8 cellular contexts compared by ENCODE assay signal in genomic region chr5:163437011-163437308, GRCh38. TPM values are rescaled to one million over a fixed set of nuclear protein-coding genes. Genes with fewer than 3 reads are reported as not detected.
DNase-seq lines count a peak whose midpoint lies in the region; ATAC-seq and TF ChIP-seq lines count a peak whose summit lies in the region.

No MANE protein-coding gene starts in this region.

- H3K79me1 ChIP-seq in mesendoderm (ENCODE audit: low read length), result peaks cover 2% of the 10 kb centered on the region

- H2AK5ac ChIP-seq in mesendoderm (ENCODE audit: low read length), result no peak overlapping the region

- 3% methylated on average over 6 of the region's 6 CpGs for WGBS in heart right ventricle, 2 donors
- 0% methylated on average over 4 to 6 of the region's 6 CpGs for WGBS in body of pancreas, 2 donors
- no CpG with 5 or more reads among the region's 6 CpGs for WGBS in mesendoderm (ENCODE audit: extremely low coverage, insufficient coverage, low lambda C conversion rate)

- H2BK120ac ChIP-seq in mesendoderm (ENCODE audit: low read depth, low read length), result no peak overlapping the region

- no peak overlapping the region for H2BK5ac ChIP-seq in mesendoderm (ENCODE audit: low read length)

- TF ChIP-seq POLR2A in body of pancreas (IDR thresholded peaks at IDR 0.05) (no peak), vagina (IDR thresholded peaks at IDR 0.05) (no peak)

- peak overlapping the region; percentile 60 for H3K56ac ChIP-seq in mesendoderm (ENCODE audit: low read length)

- no peak overlapping the region for H3K4ac ChIP-seq in mesendoderm (ENCODE audit: low read depth, low read length)

- peak overlapping the region; percentile 47 for H3K9ac ChIP-seq in mesendoderm (ENCODE audit: low read length)

- no peak overlapping the region for H2BK15ac ChIP-seq in mesendoderm (replicated peaks; ENCODE audit: low read depth)

- peaks cover 26% of the 10 kb centered on the region for H3K79me2 ChIP-seq in mesendoderm (ENCODE audit: control insufficient read depth, insufficient read depth, low read length)

- no peak overlapping the region for H4K8ac ChIP-seq in mesendoderm (ENCODE audit: low read depth, low read length)

- H3K9me3 ChIP-seq in heart right ventricle, result no peaks in the 10 kb centered on the region
- H3K9me3 ChIP-seq in body of pancreas, result no peaks in the 10 kb centered on the region
- no peaks in the 10 kb centered on the region for H3K9me3 ChIP-seq in vagina

- ATAC-seq in heart right ventricle, result no peak
- no peak for ATAC-seq in left cardiac atrium
- no peak for ATAC-seq in body of pancreas

- H3K23ac ChIP-seq in mesendoderm (ENCODE audit: low read length), result no peak overlapping the region

- H3K4me2 ChIP-seq in mesendoderm (ENCODE audit: low read length), result no peak overlapping the region

- TF ChIP-seq CTCF in heart right ventricle (IDR thresholded peaks at IDR 0.05), result no peak
- TF ChIP-seq CTCF in body of pancreas (IDR thresholded peaks at IDR 0.05), result no peak
- TF ChIP-seq CTCF in vagina (IDR thresholded peaks at IDR 0.05), result no peak

- intact Hi-C loops in heart right ventricle (cut with DNase I), result loop anchor here in 3 of 10 donors (1.0 to 10.0 kb wide), 3 partner anchors 23 to 68 kb away; partner anchors contain the start of genes MAT2B (in 3 of the 3), HMMR (in 1 of the 3) and NUDCD2 (in 1 of the 3)
- intact Hi-C loops in left cardiac atrium (cut with DNase I), result no loop called here
- intact Hi-C loops in body of pancreas (cut with DNase I), result no loop called here
- intact Hi-C loops in vagina (cut with DNase I), result no loop called here

- peaks cover 15 to 44% (median 32%) of the 10 kb centered on the region in 9 donors for H3K4me1 ChIP-seq in heart right ventricle
- H3K4me1 ChIP-seq in body of pancreas, result peaks cover 73% of the 10 kb centered on the region
- peaks cover 3% of the 10 kb centered on the region for H3K4me1 ChIP-seq in mesendoderm (ENCODE audit: control insufficient read depth, low read depth, low read length)
- H3K4me1 ChIP-seq in vagina, result peaks cover 36% of the 10 kb centered on the region

- peaks cover 0 to 25% (median 10%) of the 10 kb centered on the region in 9 donors for H3K36me3 ChIP-seq in heart right ventricle
- peaks cover 0 to 1% of the 10 kb centered on the region in 2 donors for H3K36me3 ChIP-seq in body of pancreas (replicated peaks in 1 of 2; ENCODE audit: insufficient read depth in 1 of 2, low read depth in 2 of 2)
- no peaks in the 10 kb centered on the region for H3K36me3 ChIP-seq in mesendoderm (ENCODE audit: control insufficient read depth, insufficient read depth, low read length)
- peaks cover 0 to 12% of the 10 kb centered on the region in 2 donors for H3K36me3 ChIP-seq in vagina

- H4K5ac ChIP-seq in mesendoderm (ENCODE audit: low read length), result no peak overlapping the region

- DNase-seq in heart right ventricle, result no peak
- no peak for DNase-seq in left cardiac atrium
- DNase-seq in body of pancreas, result no peak
- DNase-seq in mesendoderm, result no peak
- DNase-seq in vagina (ENCODE audit: extremely low spot score in 2 of 2), result no peak
- no peak for DNase-seq in Ammon's horn (ENCODE audit: low spot score)
- no peak for DNase-seq in middle frontal gyrus (ENCODE audit: extremely low spot score, low spot score)
- no peak for DNase-seq in DMS 273 (lab: John Stamatoyannopoulos, UW; ENCODE audit: unreplicated experiment)

- peak overlapping the region in 9 of 10 donors; percentile 78 to 99 (median 94) for H3K4me3 ChIP-seq in heart right ventricle
- H3K4me3 ChIP-seq in body of pancreas, result no peak overlapping the region
- H3K4me3 ChIP-seq in mesendoderm (ENCODE audit: low read length), result no peak overlapping the region
- H3K4me3 ChIP-seq in vagina, result peak overlapping the region; percentile 81 to 90

- H3K27ac ChIP-seq in heart right ventricle (peak overlapping the region in 9 of 10 donors; percentile 59 to 97 (median 92)), body of pancreas (peak overlapping the region; percentile 72 to 97 (median 92)), mesendoderm (ENCODE audit: low read depth, low read length) (no peak overlapping the region), vagina (peak overlapping the region; percentile 92)

- H3K18ac ChIP-seq in mesendoderm (ENCODE audit: low read length), result no peak overlapping the region

- no peaks in the 10 kb centered on the region for H3K27me3 ChIP-seq in heart right ventricle
- no peaks in the 10 kb centered on the region for H3K27me3 ChIP-seq in body of pancreas
- H3K27me3 ChIP-seq in mesendoderm (ENCODE audit: insufficient read depth, low read length, poor library complexity), result no peaks in the 10 kb centered on the region
- no peaks in the 10 kb centered on the region for H3K27me3 ChIP-seq in vagina

RNA-seq across cellular contexts. Expression of gene CCNG1, which starts 0.4 kb away (rescaled TPM):
- total RNA-seq in heart right ventricle, result 100 to 1,000 TPM in 2 of 10 donors, 10 to 100 TPM in 8; 47.1 to 137 (median 70.4) TPM
- 10 to 100 TPM; 37.0 to 57.8 TPM for polyA plus RNA-seq in heart right ventricle
- total RNA-seq in left cardiac atrium, result 10 to 100 TPM; 88.1 to 89.2 TPM
- total RNA-seq in body of pancreas, result 100 to 1,000 TPM in 1 of 2 donors, 10 to 100 TPM in 1; 52.4 to 118 TPM
- polyA plus RNA-seq in mesendoderm (2013, experiment 1 of 2), result 180 TPM
- polyA plus RNA-seq in mesendoderm (2013, experiment 2 of 2), result 173 TPM
- 53.0 TPM for total RNA-seq in vagina

RNA-seq across cellular contexts. Expression of gene NUDCD2, which starts 22.9 kb away (rescaled TPM):
- total RNA-seq in heart right ventricle (10 to 100 TPM in 8 of 10 donors, 1 to 10 TPM in 2; 9.3 to 17.1 (median 12.7) TPM), left cardiac atrium (10 to 100 TPM; 15.7 to 16.4 TPM), body of pancreas (1 to 10 TPM; 2.0 to 4.2 TPM), vagina (4.4 TPM)
- polyA plus RNA-seq in heart right ventricle, result 1 to 10 TPM; 4.0 to 4.1 TPM
- 17.2 TPM for polyA plus RNA-seq in mesendoderm (2013, experiment 1 of 2)
- 16.7 TPM for polyA plus RNA-seq in mesendoderm (2013, experiment 2 of 2)

RNA-seq across cellular contexts. Expression of gene HMMR, which starts 23.5 kb away (rescaled TPM):
- total RNA-seq in heart right ventricle, result 1 to 10 TPM in 4 of 10 donors, under 1 TPM in 6; 0.10 to 4.0 (median 0.47) TPM
- under 1 TPM; 0.20 to 0.59 TPM for polyA plus RNA-seq in heart right ventricle
- total RNA-seq in left cardiac atrium, result 1 to 10 TPM in 1 of 2 donors, under 1 TPM in 1; 0.52 to 1.7 TPM
- total RNA-seq in body of pancreas, result not detected
- polyA plus RNA-seq in mesendoderm (2013, experiment 1 of 2), result 58.8 TPM
- polyA plus RNA-seq in mesendoderm (2013, experiment 2 of 2), result 57.7 TPM
- 9.3 TPM for total RNA-seq in vagina

Comparison
In these comparisons a context has a peak if more than half of its experiments do, and no peak if none do; other contexts are left out.
1. H3K4me3 ChIP-seq: peak in heart right ventricle (9 of 10) and vagina (2 of 2); none in body of pancreas (0 of 2) and mesendoderm (single experiment).